In the genomic region with DNA sequence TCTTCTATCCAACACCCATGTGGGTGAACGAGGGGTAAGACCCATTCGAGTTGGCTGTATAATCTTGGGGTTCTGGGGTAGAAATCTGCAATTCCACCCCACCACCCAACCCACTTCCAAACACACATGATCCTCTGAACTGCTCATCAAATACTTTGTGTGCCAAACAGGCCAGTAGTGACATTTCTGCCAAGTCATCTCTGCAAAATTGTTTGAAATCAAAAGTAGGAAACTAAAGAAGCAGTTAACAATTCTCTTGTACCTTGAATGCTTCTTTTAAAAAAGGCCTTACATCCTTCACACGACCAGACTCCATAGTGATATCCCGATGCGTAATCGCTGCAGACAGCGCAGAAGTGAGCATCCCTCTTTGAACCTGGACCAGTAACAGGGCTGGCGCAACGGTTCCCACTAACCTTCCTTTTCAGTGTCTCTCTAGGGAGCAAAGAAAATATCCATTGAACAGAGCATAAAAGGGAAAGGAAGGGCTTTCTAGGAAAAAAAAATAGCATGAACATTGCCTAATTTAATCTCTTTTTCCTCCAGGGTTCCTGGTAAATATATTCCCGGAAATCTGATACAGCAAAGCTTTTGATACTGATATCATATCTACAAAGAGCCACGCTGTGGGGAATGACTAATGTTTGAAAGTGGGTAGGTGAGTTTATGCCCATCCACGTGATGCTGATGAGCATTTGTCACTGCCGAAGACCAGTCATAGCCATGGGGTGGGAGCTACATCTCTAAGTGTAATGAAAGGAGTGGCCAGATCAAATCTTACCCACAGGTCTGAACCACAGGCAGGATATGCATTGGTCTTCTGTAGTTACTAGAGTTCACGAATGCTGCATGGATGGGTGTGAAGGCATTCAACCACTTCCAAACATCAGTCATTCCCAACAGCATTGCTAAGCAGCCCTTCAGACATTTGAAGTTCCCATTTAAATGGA, we compare ENCODE assay signal across 13 cellular contexts. TPM values are rescaled to one million over a fixed set of nuclear protein-coding genes. Genes with fewer than 3 reads are reported as not detected.
DNase-seq lines count a peak whose midpoint lies in the region; ATAC-seq, FAIRE-seq and TF ChIP-seq lines count a peak whose summit lies in the region.
"Had no signal": no experiment of that assay in that cellular context is flagged by ENCODE, and none has a peak within 500 bp of the region (broad histone marks: within the 10 kb centered on the region; RNA-seq: fewer than 3 reads in every experiment).

No MANE protein-coding gene starts in this region.

- in situ Hi-C loops in GM12878 (cut with MboI) = no loop called here

- no peak for TF ChIP-seq EP300 in GM12878 (IDR thresholded peaks at IDR 0.05; ENCODE audit: borderline replicate concordance in 1 of 2, control insufficient read depth in 1 of 2, low read depth in 2 of 2, low read length in 2 of 2)

- WGBS in GM12878 (ENCODE audit: insufficient coverage, insufficient replicate concordance, low lambda C conversion rate, missing lambda C conversion rate) = 84% methylated on average over 14 of the region's 14 CpGs

- H3K27me3 ChIP-seq in GM12878 (replicated peaks in 1 of 2; ENCODE audit: control insufficient read depth in 2 of 2, insufficient read depth in 2 of 2, low read length in 1 of 2) = no peaks in the 10 kb centered on the region

- H3K4me2 ChIP-seq in GM12878 (ENCODE audit: control insufficient read depth, insufficient read depth) = no peak overlapping the region

- no peak for TF ChIP-seq POLR2A in GM12878 (IDR thresholded peaks at IDR 0.05; ENCODE audit: low read depth, low read length)

- no peak overlapping the region for H3K4me3 ChIP-seq in GM12878
- H3K4me3 ChIP-seq: HAP-1 had no signal

- SMC1A ChIA-PET in GM12878 (lab: Charles Lee; ENCODE audit: uncharacterized antibody, unreplicated experiment) = no interaction called here

- CTCF ChIA-PET in GM12878 (lab: Yijun Ruan, JAX) = interaction anchor here (1.0 kb wide), 1 partner anchor 14 kb away, joined by 3 read pairs; a partner anchor contains a TSS

- POLR2A ChIA-PET in GM12878 (lab: Charles Lee) = no interaction called here

- no peaks in the 10 kb centered on the region for H3K9me3 ChIP-seq in GM12878 (replicated peaks; ENCODE audit: control insufficient read depth, insufficient read depth, low read length)
- H3K9me3 ChIP-seq: HAP-1 had no signal

- no peaks in the 10 kb centered on the region for H3K4me1 ChIP-seq in GM12878 (ENCODE audit: control insufficient read depth, insufficient read depth, low read length)
- H3K4me1 ChIP-seq: HAP-1 had no signal

- H4K20me1 ChIP-seq in GM12878 (ENCODE audit: control insufficient read depth, insufficient read depth) = no peaks in the 10 kb centered on the region

- H3K79me2 ChIP-seq in GM12878 (ENCODE audit: control insufficient read depth, insufficient read depth, low read length) = no peaks in the 10 kb centered on the region

- no peak overlapping the region for H3K27ac ChIP-seq in GM12878 (ENCODE audit: control insufficient read depth, insufficient read depth)

- H3K36me3 ChIP-seq in GM12878 (ENCODE audit: control insufficient read depth in 2 of 2, insufficient read depth in 2 of 2, low read length in 1 of 2) = no peaks in the 10 kb centered on the region
- H3K36me3 ChIP-seq: HAP-1 had no signal

- no peak for ATAC-seq in GM12878

- no peak for TF ChIP-seq CTCF in GM12878 (IDR thresholded peaks at IDR 0.05 in 2 of 3, conservative IDR thresholded peaks at IDR 0.05 in 1 of 3; ENCODE audit: control insufficient read depth in 2 of 3, extremely low read depth in 1 of 3, insufficient read depth in 1 of 3, low read depth in 3 of 3, low read length in 3 of 3)

- no TSS peak for BruUV-seq in GM12878 (replicated peaks; lab: Mats Ljungman, UMichigan)

- intact Hi-C loops in GM12878 (cut with micrococcal nuclease; ENCODE audit: unreplicated experiment) = no loop called here
- intact Hi-C loops in cardiac septum (cut with DNase I) = no loop called here

- DNase-seq in GM19239 (ENCODE audit: insufficient read length, low spot score) (no peak), OCI-M1 (lab: John Stamatoyannopoulos, UW) (peak; percentile 92), GM12878 (ENCODE audit: low read depth, low spot score) (no peak), pulmonary artery endothelial cell (ENCODE audit: low read depth, low spot score) (peak; percentile 79), activated gamma-delta T cell (lab: John Stamatoyannopoulos, UW) (no peak), NCI-H2227 (lab: John Stamatoyannopoulos, UW; ENCODE audit: unreplicated experiment) (no peak), cardiac septum (ENCODE audit: low spot score) (no peak), hepatic stellate cell (ENCODE audit: low spot score) (no peak)
- DNase-seq: effector memory CD4-positive, alpha-beta T cell; hippocampal formation had no signal

- no peak overlapping the region for H2AFZ ChIP-seq in GM12878 (ENCODE audit: control insufficient read depth, low read depth, low read length)

- no peak overlapping the region for H3K9ac ChIP-seq in GM12878 (ENCODE audit: control insufficient read depth, insufficient read depth, low read length)

- RAD21 ChIA-PET in GM12878 (lab: Charles Lee; ENCODE audit: unreplicated experiment) = no interaction called here

- FAIRE-seq in GM19239 (lab: Jason Lieb, UNC) (peak; percentile 64), GM12878 (lab: Jason Lieb, UNC) (peak; percentile 38)
- FAIRE-seq: TTC549 had no signal

- no peak for TF ChIP-seq RAD21 in GM12878 (IDR thresholded peaks at IDR 0.05; ENCODE audit: insufficient read depth, low read depth, low read length)

TF ChIP-seq in GM12878, 131 proteins besides CTCF, POLR2A, EP300 and RAD21:
- TF ChIP-seq ESRRA (IDR thresholded peaks at IDR 0.05; ENCODE audit: low read length) = no peak
- TF ChIP-seq, protein P1, sequence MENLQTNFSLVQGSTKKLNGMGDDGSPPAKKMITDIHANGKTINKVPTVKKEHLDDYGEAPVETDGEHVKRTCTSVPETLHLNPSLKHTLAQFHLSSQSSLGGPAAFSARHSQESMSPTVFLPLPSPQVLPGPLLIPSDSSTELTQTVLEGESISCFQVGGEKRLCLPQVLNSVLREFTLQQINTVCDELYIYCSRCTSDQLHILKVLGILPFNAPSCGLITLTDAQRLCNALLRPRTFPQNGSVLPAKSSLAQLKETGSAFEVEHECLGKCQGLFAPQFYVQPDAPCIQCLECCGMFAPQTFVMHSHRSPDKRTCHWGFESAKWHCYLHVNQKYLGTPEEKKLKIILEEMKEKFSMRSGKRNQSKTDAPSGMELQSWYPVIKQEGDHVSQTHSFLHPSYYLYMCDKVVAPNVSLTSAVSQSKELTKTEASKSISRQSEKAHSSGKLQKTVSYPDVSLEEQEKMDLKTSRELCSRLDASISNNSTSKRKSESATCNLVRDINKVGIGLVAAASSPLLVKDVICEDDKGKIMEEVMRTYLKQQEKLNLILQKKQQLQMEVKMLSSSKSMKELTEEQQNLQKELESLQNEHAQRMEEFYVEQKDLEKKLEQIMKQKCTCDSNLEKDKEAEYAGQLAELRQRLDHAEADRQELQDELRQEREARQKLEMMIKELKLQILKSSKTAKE (IDR thresholded peaks at IDR 0.05; ENCODE audit: low read depth, poor library complexity, severe bottlenecking) = no peak

RNA-seq across cellular contexts. Expression of a gene that starts 14.2 kb away (rescaled TPM):
- total RNA-seq in GM12878 (2013; cell fraction: nucleolus; rRNA removed) = 59.7 and 63.0 TPM in 2 replicates
- 1.0 and 1.1 TPM in 2 replicates for total RNA-seq in GM12878 (2014; rRNA removed)
- 0.85 and 1.1 TPM in 2 replicates for total RNA-seq in GM12878 (2014; rRNA removed; fragmentation: Illumina TruSeq; extraction: Trizol)
- total RNA-seq in GM12878 (2021) = 1.1 and 1.6 TPM in 2 replicates
- 0.92 TPM for polyA plus RNA-seq in GM12878 (2011; ENCODE audit: low read depth)
- polyA plus RNA-seq in GM12878 (2011; rRNA removed) = 2.6 TPM in 2 replicates
- 1.4 and 1.7 TPM in 2 replicates for polyA plus RNA-seq in GM12878 (2011; cell fraction: cytosol; rRNA removed)
- polyA plus RNA-seq in GM12878 (2011; cell fraction: nucleus; rRNA removed) = 5.4 and 6.5 TPM in 2 replicates
- polyA plus RNA-seq in GM12878 (2012) = 1.6 and 1.9 TPM in 2 replicates
- 0.54 and 0.76 TPM in 2 replicates for polyA plus RNA-seq in GM12878 (2014; fragmentation: Illumina TruSeq; extraction: Trizol)
- polyA plus RNA-seq in GM12878 (2014; fragmentation: Nextera tagmentation; extraction: Ambion mirVana) = under 1 TPM; 0.29 to 0.31 TPM
- 1.0 and 1.3 TPM in 2 replicates for polyA plus RNA-seq in GM12878 (2014; rRNA removed)
- under 1 TPM; 0.44 to 0.59 TPM for polyA plus RNA-seq in GM12878 (2016; fragmentation: Nextera tagmentation; extraction: Ambion mirVana)
- 8.4 and 8.6 TPM in 2 replicates for polyA minus RNA-seq in GM12878 (2011; rRNA and poly(A)+ RNA removed)
- 0.80 and 0.83 TPM in 2 replicates for polyA minus RNA-seq in GM12878 (2011; cell fraction: cytosol; rRNA and poly(A)+ RNA removed)
- 8.1 and 12.1 TPM in 2 replicates for polyA minus RNA-seq in GM12878 (2011; cell fraction: nucleus; rRNA and poly(A)+ RNA removed)
- total RNA-seq in pulmonary artery endothelial cell = 0.13 and 0.99 TPM in 2 replicates
- total RNA-seq in cardiac septum = 0.38 TPM
- polyA plus RNA-seq: CD14-positive monocyte had no signal

Comparison
In these comparisons a context has a peak if more than half of its experiments do, and no peak if none do; other contexts are left out.
1. DNase-seq: peak in OCI-M1 (single experiment) and pulmonary artery endothelial cell (single experiment); none in GM19239 (single experiment), GM12878 (single experiment), activated gamma-delta T cell (single experiment), NCI-H2227 (single experiment), cardiac septum (single experiment) and hepatic stellate cell (single experiment).